1 cellular context compared by ENCODE assay signal in the genomic region with DNA sequence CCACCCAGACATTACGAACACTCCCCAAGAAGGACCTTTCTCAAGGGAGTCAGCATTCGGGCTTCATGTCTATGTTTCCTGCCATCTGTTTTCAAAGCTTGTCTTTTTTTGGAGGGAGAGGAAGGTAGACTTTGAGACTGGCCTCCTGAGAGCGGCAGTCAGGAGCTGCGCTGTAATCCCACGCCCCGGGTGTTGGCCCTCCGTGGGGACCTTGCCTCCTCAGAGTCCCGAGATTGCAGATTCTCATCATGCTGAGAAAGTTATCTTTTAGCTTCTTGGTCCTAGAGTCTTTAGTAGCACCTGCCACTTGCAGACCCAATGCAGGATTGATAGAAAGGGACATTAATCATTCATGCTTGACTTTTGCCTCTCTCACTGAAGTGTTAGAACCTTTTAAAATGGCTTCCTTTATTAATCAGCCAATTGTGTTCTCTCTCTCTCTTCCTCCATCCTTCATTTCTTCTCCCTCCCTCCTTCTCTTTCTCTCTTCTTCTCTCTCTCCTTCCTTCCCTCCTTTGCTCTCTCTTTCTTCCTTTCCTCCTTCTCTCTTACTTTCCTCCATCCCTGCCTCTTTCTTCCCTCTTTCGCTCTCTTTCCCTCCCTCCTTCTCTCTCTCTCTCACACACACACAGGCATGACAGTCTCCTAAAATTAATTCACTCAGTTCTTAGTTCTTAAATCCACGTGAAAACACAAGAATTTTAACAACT.
TF ChIP-seq lines count a peak whose summit lies in the region.

No MANE protein-coding gene starts in this region.

TF ChIP-seq in HEK293, 187 proteins besides CTCF, POLR2A, EP300 and RAD21 (continued from another document):
- TF ChIP-seq, protein P1, sequence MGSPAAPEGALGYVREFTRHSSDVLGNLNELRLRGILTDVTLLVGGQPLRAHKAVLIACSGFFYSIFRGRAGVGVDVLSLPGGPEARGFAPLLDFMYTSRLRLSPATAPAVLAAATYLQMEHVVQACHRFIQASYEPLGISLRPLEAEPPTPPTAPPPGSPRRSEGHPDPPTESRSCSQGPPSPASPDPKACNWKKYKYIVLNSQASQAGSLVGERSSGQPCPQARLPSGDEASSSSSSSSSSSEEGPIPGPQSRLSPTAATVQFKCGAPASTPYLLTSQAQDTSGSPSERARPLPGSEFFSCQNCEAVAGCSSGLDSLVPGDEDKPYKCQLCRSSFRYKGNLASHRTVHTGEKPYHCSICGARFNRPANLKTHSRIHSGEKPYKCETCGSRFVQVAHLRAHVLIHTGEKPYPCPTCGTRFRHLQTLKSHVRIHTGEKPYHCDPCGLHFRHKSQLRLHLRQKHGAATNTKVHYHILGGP (tag by site-specific recombination; IDR thresholded peaks at IDR 0.05) = peak; percentile 36; the same call in 1 of the 2 replicates
- TF ChIP-seq SALL2 (tag by site-specific recombination; IDR thresholded peaks at IDR 0.05; ENCODE audit: borderline replicate concordance) = no peak
- TF ChIP-seq ZNF19 (tag by site-specific recombination; IDR thresholded peaks at IDR 0.05; ENCODE audit: low read depth) = no peak
- TF ChIP-seq, protein P2, sequence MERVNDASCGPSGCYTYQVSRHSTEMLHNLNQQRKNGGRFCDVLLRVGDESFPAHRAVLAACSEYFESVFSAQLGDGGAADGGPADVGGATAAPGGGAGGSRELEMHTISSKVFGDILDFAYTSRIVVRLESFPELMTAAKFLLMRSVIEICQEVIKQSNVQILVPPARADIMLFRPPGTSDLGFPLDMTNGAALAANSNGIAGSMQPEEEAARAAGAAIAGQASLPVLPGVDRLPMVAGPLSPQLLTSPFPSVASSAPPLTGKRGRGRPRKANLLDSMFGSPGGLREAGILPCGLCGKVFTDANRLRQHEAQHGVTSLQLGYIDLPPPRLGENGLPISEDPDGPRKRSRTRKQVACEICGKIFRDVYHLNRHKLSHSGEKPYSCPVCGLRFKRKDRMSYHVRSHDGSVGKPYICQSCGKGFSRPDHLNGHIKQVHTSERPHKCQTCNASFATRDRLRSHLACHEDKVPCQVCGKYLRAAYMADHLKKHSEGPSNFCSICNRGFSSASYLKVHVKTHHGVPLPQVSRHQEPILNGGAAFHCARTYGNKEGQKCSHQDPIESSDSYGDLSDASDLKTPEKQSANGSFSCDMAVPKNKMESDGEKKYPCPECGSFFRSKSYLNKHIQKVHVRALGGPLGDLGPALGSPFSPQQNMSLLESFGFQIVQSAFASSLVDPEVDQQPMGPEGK (tag by site-specific recombination; IDR thresholded peaks at IDR 0.05) = 0 out of 2 replicates have a peak, but pooled peaks have one; percentile 6
- no peak for TF ChIP-seq ZBTB8A (tag by site-specific recombination; IDR thresholded peaks at IDR 0.05)
- TF ChIP-seq ZNF626 (tag by site-specific recombination; IDR thresholded peaks at IDR 0.05) = no peak
- TF ChIP-seq, protein P3, sequence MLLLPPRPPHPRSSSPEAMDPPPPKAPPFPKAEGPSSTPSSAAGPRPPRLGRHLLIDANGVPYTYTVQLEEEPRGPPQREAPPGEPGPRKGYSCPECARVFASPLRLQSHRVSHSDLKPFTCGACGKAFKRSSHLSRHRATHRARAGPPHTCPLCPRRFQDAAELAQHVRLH (tag by site-specific recombination; IDR thresholded peaks at IDR 0.05) = no peak
- no peak for TF ChIP-seq HOXC10 (CRISPR knock-in tag; IDR thresholded peaks at IDR 0.05)
- TF ChIP-seq, protein P4, sequence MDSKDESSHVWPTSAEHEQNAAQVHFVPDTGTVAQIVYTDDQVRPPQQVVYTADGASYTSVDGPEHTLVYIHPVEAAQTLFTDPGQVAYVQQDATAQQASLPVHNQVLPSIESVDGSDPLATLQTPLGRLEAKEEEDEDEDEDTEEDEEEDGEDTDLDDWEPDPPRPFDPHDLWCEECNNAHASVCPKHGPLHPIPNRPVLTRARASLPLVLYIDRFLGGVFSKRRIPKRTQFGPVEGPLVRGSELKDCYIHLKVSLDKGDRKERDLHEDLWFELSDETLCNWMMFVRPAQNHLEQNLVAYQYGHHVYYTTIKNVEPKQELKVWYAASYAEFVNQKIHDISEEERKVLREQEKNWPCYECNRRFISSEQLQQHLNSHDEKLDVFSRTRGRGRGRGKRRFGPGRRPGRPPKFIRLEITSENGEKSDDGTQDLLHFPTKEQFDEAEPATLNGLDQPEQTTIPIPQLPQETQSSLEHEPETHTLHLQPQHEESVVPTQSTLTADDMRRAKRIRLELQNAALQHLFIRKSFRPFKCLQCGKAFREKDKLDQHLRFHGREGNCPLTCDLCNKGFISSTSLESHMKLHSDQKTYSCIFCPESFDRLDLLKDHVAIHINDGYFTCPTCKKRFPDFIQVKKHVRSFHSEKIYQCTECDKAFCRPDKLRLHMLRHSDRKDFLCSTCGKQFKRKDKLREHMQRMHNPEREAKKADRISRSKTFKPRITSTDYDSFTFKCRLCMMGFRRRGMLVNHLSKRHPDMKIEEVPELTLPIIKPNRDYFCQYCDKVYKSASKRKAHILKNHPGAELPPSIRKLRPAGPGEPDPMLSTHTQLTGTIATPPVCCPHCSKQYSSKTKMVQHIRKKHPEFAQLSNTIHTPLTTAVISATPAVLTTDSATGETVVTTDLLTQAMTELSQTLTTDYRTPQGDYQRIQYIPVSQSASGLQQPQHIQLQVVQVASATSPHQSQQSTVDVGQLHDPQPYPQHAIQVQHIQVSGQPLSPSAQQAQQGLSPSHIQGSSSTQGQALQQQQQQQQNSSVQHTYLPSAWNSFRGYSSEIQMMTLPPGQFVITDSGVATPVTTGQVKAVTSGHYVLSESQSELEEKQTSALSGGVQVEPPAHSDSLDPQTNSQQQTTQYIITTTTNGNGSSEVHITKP (tag by site-specific recombination; IDR thresholded peaks at IDR 0.05) = no peak
- TF ChIP-seq YY1 (tag by site-specific recombination; IDR thresholded peaks at IDR 0.05) = no peak
- 0 out of 2 replicates have a peak, but pooled peaks have one; percentile 50 for TF ChIP-seq ZNF544 (tag by site-specific recombination; IDR thresholded peaks at IDR 0.05)
- TF ChIP-seq ZNF776 (tag by site-specific recombination; IDR thresholded peaks at IDR 0.05; ENCODE audit: borderline replicate concordance) = no peak
- TF ChIP-seq, protein P5, sequence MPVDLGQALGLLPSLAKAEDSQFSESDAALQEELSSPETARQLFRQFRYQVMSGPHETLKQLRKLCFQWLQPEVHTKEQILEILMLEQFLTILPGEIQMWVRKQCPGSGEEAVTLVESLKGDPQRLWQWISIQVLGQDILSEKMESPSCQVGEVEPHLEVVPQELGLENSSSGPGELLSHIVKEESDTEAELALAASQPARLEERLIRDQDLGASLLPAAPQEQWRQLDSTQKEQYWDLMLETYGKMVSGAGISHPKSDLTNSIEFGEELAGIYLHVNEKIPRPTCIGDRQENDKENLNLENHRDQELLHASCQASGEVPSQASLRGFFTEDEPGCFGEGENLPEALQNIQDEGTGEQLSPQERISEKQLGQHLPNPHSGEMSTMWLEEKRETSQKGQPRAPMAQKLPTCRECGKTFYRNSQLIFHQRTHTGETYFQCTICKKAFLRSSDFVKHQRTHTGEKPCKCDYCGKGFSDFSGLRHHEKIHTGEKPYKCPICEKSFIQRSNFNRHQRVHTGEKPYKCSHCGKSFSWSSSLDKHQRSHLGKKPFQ (tag by site-specific recombination; IDR thresholded peaks at IDR 0.05) = no peak
- peak; percentile 34; the same call in 1 of the 2 replicates for TF ChIP-seq ZNF621 (tag by site-specific recombination; IDR thresholded peaks at IDR 0.05)
- TF ChIP-seq WT1 (tag by site-specific recombination; IDR thresholded peaks at IDR 0.05) = no peak
- no peak for TF ChIP-seq ZNF292 (tag by site-specific recombination; IDR thresholded peaks at IDR 0.05; ENCODE audit: borderline replicate concordance, low read depth)
- no peak for TF ChIP-seq ZFHX2 (tag by site-specific recombination; conservative IDR thresholded peaks at IDR 0.05)
- TF ChIP-seq PRDM1 (tag by site-specific recombination; IDR thresholded peaks at IDR 0.05) = peak; percentile 96
- no peak for TF ChIP-seq ZNF175 (tag by site-specific recombination; IDR thresholded peaks at IDR 0.05)
- TF ChIP-seq, protein P6, sequence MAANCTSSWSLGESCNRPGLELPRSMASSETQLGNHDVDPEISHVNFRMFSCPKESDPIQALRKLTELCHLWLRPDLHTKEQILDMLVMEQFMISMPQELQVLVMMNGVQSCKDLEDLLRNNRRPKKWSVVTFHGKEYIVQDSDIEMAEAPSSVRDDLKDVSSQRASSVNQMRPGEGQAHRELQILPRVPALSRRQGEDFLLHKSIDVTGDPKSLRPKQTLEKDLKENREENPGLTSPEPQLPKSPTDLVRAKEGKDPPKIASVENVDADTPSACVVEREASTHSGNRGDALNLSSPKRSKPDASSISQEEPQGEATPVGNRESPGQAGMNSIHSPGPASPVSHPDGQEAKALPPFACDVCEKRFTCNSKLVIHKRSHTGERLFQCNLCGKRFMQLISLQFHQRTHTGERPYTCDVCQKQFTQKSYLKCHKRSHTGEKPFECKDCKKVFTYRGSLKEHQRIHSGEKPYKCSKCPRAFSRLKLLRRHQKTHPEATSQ (tag by site-specific recombination; IDR thresholded peaks at IDR 0.05) = no peak
- TF ChIP-seq ZNF366 (tag by site-specific recombination; conservative IDR thresholded peaks at IDR 0.05) = peak; percentile 95
- TF ChIP-seq OVOL3 (tag by site-specific recombination; IDR thresholded peaks at IDR 0.05) = no peak
- no peak for TF ChIP-seq ZNF561 (tag by site-specific recombination; IDR thresholded peaks at IDR 0.05; ENCODE audit: borderline replicate concordance)
